Comparison of ENCODE assay signal across 22 cellular contexts in the genomic region with DNA sequence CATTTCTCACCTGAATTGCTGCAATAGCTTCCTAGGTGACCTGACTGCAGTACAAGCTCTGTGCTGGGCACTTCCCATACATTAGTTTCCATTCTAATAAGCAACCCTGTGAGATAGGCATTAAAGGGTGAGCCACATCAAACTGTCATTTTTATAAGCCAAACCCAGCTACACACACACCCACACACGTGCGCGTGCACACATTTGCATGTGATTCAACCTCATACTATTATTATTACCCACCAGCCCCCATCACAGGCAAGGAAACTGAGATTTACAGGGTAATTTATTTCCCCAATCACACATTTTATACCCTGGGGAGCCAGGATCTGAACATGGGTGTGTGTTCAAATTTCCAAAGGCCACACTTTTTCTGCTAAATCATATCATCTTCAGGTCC.
"Had no signal": no experiment of that assay in that cellular context is flagged by ENCODE, and none has a peak within 500 bp of the region (broad histone marks: within the 10 kb centered on the region; RNA-seq: fewer than 3 reads in every experiment).

No MANE protein-coding gene starts in this region.

- H3K9me3 ChIP-seq: ovary, prostate gland, SJCRH30, spleen, testis, upper lobe of left lung had no signal

- H3K9me3 Mint-ChIP-seq: activated naive CD8-positive, alpha-beta T cell treated with anti-CD3 and anti-CD28 coated beads, Interleukin-2, amount 50 U/mL, for 24 hours; natural killer cell treated with Interleukin-12 subunit alpha and Interleukin-12 subunit beta and Interleukin-15 and Interleukin-18, amount 100 ng/mL, for 72 hours; stimulated activated effector memory CD8-positive, alpha-beta T cell treated with anti-CD3 and anti-CD28 coated beads, Interleukin-12 subunit alpha, Interleukin-12 subunit beta, amount 100 ng/mL, for 72 hours; T-cell; T-helper 2 cell treated with Interferon-gamma antibody and Interleukin-4, amounts not matched to agents 5 μg/mL and 100 μg/mL, for 36 hours had no signal

- H3K36me3 ChIP-seq: ovary, prostate gland, SJCRH30, spleen, upper lobe of left lung had no signal

- H3K27me3 Mint-ChIP-seq: activated naive CD8-positive, alpha-beta T cell treated with anti-CD3 and anti-CD28 coated beads, Interleukin-2, amount 50 U/mL, for 24 hours; natural killer cell treated with Interleukin-12 subunit alpha and Interleukin-12 subunit beta and Interleukin-15 and Interleukin-18, amount 100 ng/mL, for 72 hours; T-cell had no signal

- H3K27ac Mint-ChIP-seq: activated naive CD8-positive, alpha-beta T cell treated with anti-CD3 and anti-CD28 coated beads, Interleukin-2, amount 50 U/mL, for 24 hours; natural killer cell treated with Interleukin-12 subunit alpha and Interleukin-12 subunit beta and Interleukin-15 and Interleukin-18, amount 100 ng/mL, for 72 hours; stimulated activated effector memory CD8-positive, alpha-beta T cell treated with anti-CD3 and anti-CD28 coated beads, Interleukin-12 subunit alpha, Interleukin-12 subunit beta, amount 100 ng/mL, for 72 hours; T-cell; T-helper 2 cell treated with Interferon-gamma antibody and Interleukin-4, amounts not matched to agents 5 μg/mL and 100 μg/mL, for 36 hours had no signal

- H3K4me3 ChIP-seq: ovary, prostate gland, SJCRH30, spleen, testis, upper lobe of left lung had no signal

- H3K36me3 Mint-ChIP-seq: natural killer cell treated with Interleukin-12 subunit alpha and Interleukin-12 subunit beta and Interleukin-15 and Interleukin-18, amount 100 ng/mL, for 72 hours; stimulated activated effector memory CD8-positive, alpha-beta T cell treated with anti-CD3 and anti-CD28 coated beads, Interleukin-12 subunit alpha, Interleukin-12 subunit beta, amount 100 ng/mL, for 72 hours; T-cell had no signal

- H3K4me1 ChIP-seq: foreskin keratinocyte, prostate gland, SJCRH30 had no signal

- DNase-seq: activated CD4-positive, CD25-positive, alpha-beta regulatory T cell treated with anti-CD3 and anti-CD28 coated beads, Interleukin-2, amount 50 U/mL, for 72 hours; activated gamma-delta T cell; activated naive CD4-positive, alpha-beta T cell treated with anti-CD3 and anti-CD28 coated beads, Interleukin-2, amount 50 U/mL, for 16 hours; activated naive CD8-positive, alpha-beta T cell treated with anti-CD3 and anti-CD28 coated beads, Interleukin-2, amount 50 U/mL, for 24 hours; cortex of kidney; erythroblast; foreskin keratinocyte; hypothalamus; left ventricle myocardium superior; mammary epithelial cell; midbrain; ovary; SJCRH30; spleen; T-cell; testis; upper lobe of left lung had no signal

- H3K4me3 Mint-ChIP-seq: activated naive CD8-positive, alpha-beta T cell treated with anti-CD3 and anti-CD28 coated beads, Interleukin-2, amount 50 U/mL, for 24 hours; natural killer cell treated with Interleukin-12 subunit alpha and Interleukin-12 subunit beta and Interleukin-15 and Interleukin-18, amount 100 ng/mL, for 72 hours; stimulated activated effector memory CD8-positive, alpha-beta T cell treated with anti-CD3 and anti-CD28 coated beads, Interleukin-12 subunit alpha, Interleukin-12 subunit beta, amount 100 ng/mL, for 72 hours; T-cell; T-helper 2 cell treated with Interferon-gamma antibody and Interleukin-4, amounts not matched to agents 5 μg/mL and 100 μg/mL, for 36 hours had no signal

- H3K27me3 ChIP-seq: foreskin keratinocyte, ovary, SJCRH30, spleen, testis, upper lobe of left lung had no signal

- H3K4me1 Mint-ChIP-seq: T-cell had no signal

- ATAC-seq: activated naive CD8-positive, alpha-beta T cell treated with anti-CD3 and anti-CD28 coated beads, Interleukin-2, amount 50 U/mL, for 24 hours; foreskin keratinocyte; left ventricle myocardium superior; natural killer cell treated with Interleukin-12 subunit alpha and Interleukin-12 subunit beta and Interleukin-15 and Interleukin-18, amount 100 ng/mL, for 72 hours; stimulated activated effector memory CD8-positive, alpha-beta T cell treated with anti-CD3 and anti-CD28 coated beads, Interleukin-12 subunit alpha, Interleukin-12 subunit beta, amount 100 ng/mL, for 72 hours; T-cell had no signal

- H3K27ac ChIP-seq: foreskin keratinocyte, ovary, prostate gland, SJCRH30, spleen, testis, upper lobe of left lung, VCaP had no signal
